In the genomic region with DNA sequence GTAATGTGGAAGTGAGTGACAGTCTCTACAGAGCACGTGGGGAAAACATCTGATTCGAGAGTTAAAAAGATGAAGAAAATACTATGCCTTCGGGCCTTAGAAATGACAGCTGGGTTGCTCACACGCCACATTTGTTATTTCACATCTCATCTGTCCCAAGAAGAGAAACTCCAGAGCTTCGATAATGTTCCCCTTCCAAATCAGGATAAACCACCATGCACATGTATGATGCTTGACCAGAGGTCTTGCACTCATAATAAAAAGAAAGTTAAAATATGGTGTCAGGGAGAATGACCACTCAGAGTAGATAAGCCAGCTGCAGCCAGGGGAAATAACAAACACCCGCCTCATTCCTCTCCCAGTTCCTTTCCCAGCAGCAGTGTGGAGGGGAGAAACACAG, we compare ENCODE assay signal across 22 cellular contexts. TPM values are rescaled to one million over a fixed set of nuclear protein-coding genes. Genes with fewer than 3 reads are reported as not detected.
DNase-seq lines count a peak whose midpoint lies in the region; TF ChIP-seq lines count a peak whose summit lies in the region.
"Had no signal": no experiment of that assay in that cellular context is flagged by ENCODE, and none has a peak within 500 bp of the region (broad histone marks: within the 10 kb centered on the region; RNA-seq: fewer than 3 reads in every experiment).

No MANE protein-coding gene starts in this region.

- intact Hi-C loops in CD4-positive, alpha-beta memory T cell (cut with micrococcal nuclease) = no loop called here

- POLR2A ChIA-PET in CD4-positive, alpha-beta memory T cell (lab: Charles Lee; ENCODE audit: partially characterized antibody) = interaction anchor here (1.1 to 1.8 kb wide), 2 partner anchors 10 to 11 kb away, joined by 4 to 9 read pairs; no protein-coding TSS in a partner anchor
- POLR2A ChIA-PET in GM10248 (lab: Yijun Ruan, JAX) = interaction anchor here (0.8 kb wide), 1 partner anchor 8 kb away, joined by 3 read pairs; no protein-coding TSS in a partner anchor

- no peak overlapping the region for H3K4me3 Mint-ChIP-seq in CD4-positive, alpha-beta memory T cell
- H3K4me3 Mint-ChIP-seq in endothelial cell (ENCODE audit: unreplicated experiment) (no peak overlapping the region), osteocyte (ENCODE audit: unreplicated experiment) (peak overlapping the region; percentile 15)
- H3K4me3 Mint-ChIP-seq: activated CD8-positive, alpha-beta memory T cell treated with anti-CD3 and anti-CD28 coated beads, Interleukin-2, amount 10 ng/mL, durations not matched to agents 7 days and 5 days had no signal

- no peaks in the 10 kb centered on the region for H3K27me3 ChIP-seq in CD4-positive, alpha-beta memory T cell (ENCODE audit: insufficient read depth, low read length)
- H3K27me3 ChIP-seq: foreskin keratinocyte, pancreas, right lobe of liver had no signal

- TF ChIP-seq CTCF in endothelial cell (IDR thresholded peaks at IDR 0.05; ENCODE audit: unreplicated experiment) (no peak), osteocyte (IDR thresholded peaks at IDR 0.05) (no peak), GM10248 (IDR thresholded peaks at IDR 0.05; ENCODE audit: control extremely low read depth, extremely low read depth, low read depth, missing control alignments) (no peak)

- H3K4me1 Mint-ChIP-seq in CD4-positive, alpha-beta memory T cell = peaks cover 42 to 56% (median 49%) of the 10 kb centered on the region in 4 donors
- peaks cover 13% of the 10 kb centered on the region for H3K4me1 Mint-ChIP-seq in endothelial cell (ENCODE audit: unreplicated experiment)
- peaks cover 45% of the 10 kb centered on the region for H3K4me1 Mint-ChIP-seq in osteocyte (ENCODE audit: unreplicated experiment)

- peak overlapping the region in 5 of 7 donors; percentile 30 to 81 (median 38) for H3K27ac Mint-ChIP-seq in CD4-positive, alpha-beta memory T cell
- H3K27ac Mint-ChIP-seq in endothelial cell (ENCODE audit: unreplicated experiment) = peak overlapping the region; percentile 58
- peak overlapping the region; percentile 88 for H3K27ac Mint-ChIP-seq in osteocyte (ENCODE audit: unreplicated experiment)
- H3K27ac Mint-ChIP-seq: activated CD8-positive, alpha-beta memory T cell treated with anti-CD3 and anti-CD28 coated beads, Interleukin-2, amount 10 ng/mL, durations not matched to agents 7 days and 5 days; activated T-helper 2 cell treated with anti-CD3 and anti-CD28 coated beads, Interferon-gamma antibody, Interleukin-2, Interleukin-4, amounts not matched to agents 10 μg/mL and 5 μg/mL and 100 μg/mL, durations not matched to agents 14 hours and 24 hours and 36 hours had no signal

- peaks cover 40% of the 10 kb centered on the region for H3K4me1 ChIP-seq in CD4-positive, alpha-beta memory T cell (ENCODE audit: insufficient read depth, low read length)
- H3K4me1 ChIP-seq: lower lobe of right lung, pancreas, right lobe of liver had no signal

- no peak for DNase-seq in CD4-positive, alpha-beta memory T cell
- DNase-seq in RPMI7951 (ENCODE audit: low read depth) = peak; percentile 30
- DNase-seq in endothelial cell (ENCODE audit: low spot score) = no peak
- DNase-seq in osteocyte (ENCODE audit: extremely low spot score, unreplicated experiment) = no peak
- DNase-seq in NCI-H2107 treated with DMSO at 0.1 percent for 48 hours (lab: John Stamatoyannopoulos, UW; ENCODE audit: unreplicated experiment) = no peak
- DNase-seq in activated CD4-positive, CD25-positive, alpha-beta regulatory T cell treated with anti-CD3 and anti-CD28 coated beads, Interleukin-2, amount 50 U/mL, for 72 hours = no peak
- DNase-seq in GM10248 (ENCODE audit: extremely low spot score) = no peak
- DNase-seq: activated CD4-positive, alpha-beta T cell treated with anti-CD3 and anti-CD28 coated beads for 48 hours; activated CD8-positive, alpha-beta memory T cell treated with anti-CD3 and anti-CD28 coated beads, Interleukin-2, amount 10 ng/mL, durations not matched to agents 7 days and 5 days; anterior cingulate cortex; caudate nucleus; DND-41; foreskin keratinocyte; H7; kidney; lower lobe of right lung; NCI-H1092 treated with DMSO at 0.1 percent for 48 hours; NCI-H510A; pancreas; right lobe of liver had no signal

- CTCF ChIA-PET in CD4-positive, alpha-beta memory T cell (lab: Charles Lee; ENCODE audit: partially characterized antibody) = interaction anchor here (1.0 to 1.2 kb wide), 3 partner anchors 22 to 63 kb away, joined by 3 to 5 read pairs (median 3); no protein-coding TSS in a partner anchor
- CTCF ChIA-PET in GM10248 (lab: Yijun Ruan, JAX) = interaction anchor here (0.8 to 14.5 kb wide), 11 partner anchors 9 to 64 kb away, joined by 3 to 207 read pairs (median 5); no protein-coding TSS in a partner anchor

- no peak overlapping the region for H3K27ac ChIP-seq in CD4-positive, alpha-beta memory T cell (ENCODE audit: low read depth, low read length)
- H3K27ac ChIP-seq: foreskin keratinocyte, lower lobe of right lung, pancreas, right lobe of liver, thoracic aorta had no signal

- no peaks in the 10 kb centered on the region for H3K27me3 Mint-ChIP-seq in CD4-positive, alpha-beta memory T cell
- peaks cover 4% of the 10 kb centered on the region for H3K27me3 Mint-ChIP-seq in endothelial cell (ENCODE audit: unreplicated experiment)
- H3K27me3 Mint-ChIP-seq in osteocyte (ENCODE audit: unreplicated experiment) = no peaks in the 10 kb centered on the region
- H3K27me3 Mint-ChIP-seq: activated CD8-positive, alpha-beta memory T cell treated with anti-CD3 and anti-CD28 coated beads, Interleukin-2, amount 10 ng/mL, durations not matched to agents 7 days and 5 days had no signal

- H3K36me3 Mint-ChIP-seq in CD4-positive, alpha-beta memory T cell = peaks cover 12 to 36% of the 10 kb centered on the region in 2 donors
- H3K36me3 Mint-ChIP-seq in endothelial cell (ENCODE audit: low read depth, unreplicated experiment) = peaks cover 21% of the 10 kb centered on the region
- peaks cover 12% of the 10 kb centered on the region for H3K36me3 Mint-ChIP-seq in osteocyte (ENCODE audit: unreplicated experiment)

- no peaks in the 10 kb centered on the region for H3K9me3 ChIP-seq in CD4-positive, alpha-beta memory T cell (ENCODE audit: control insufficient read depth in 1 of 2, low read length in 2 of 2)
- H3K9me3 ChIP-seq: lower lobe of right lung, pancreas, right lobe of liver, thoracic aorta had no signal

- no peaks in the 10 kb centered on the region for H3K9me3 Mint-ChIP-seq in CD4-positive, alpha-beta memory T cell
- no peaks in the 10 kb centered on the region for H3K9me3 Mint-ChIP-seq in endothelial cell (ENCODE audit: unreplicated experiment)
- no peaks in the 10 kb centered on the region for H3K9me3 Mint-ChIP-seq in osteocyte (ENCODE audit: unreplicated experiment)
- H3K9me3 Mint-ChIP-seq: activated T-helper 2 cell treated with anti-CD3 and anti-CD28 coated beads, Interferon-gamma antibody, Interleukin-2, Interleukin-4, amounts not matched to agents 10 μg/mL and 5 μg/mL and 100 μg/mL, durations not matched to agents 14 hours and 24 hours and 36 hours had no signal

- H3K36me3 ChIP-seq in CD4-positive, alpha-beta memory T cell (ENCODE audit: insufficient read depth, low read length) = peaks cover 7% of the 10 kb centered on the region
- H3K36me3 ChIP-seq: pancreas, right lobe of liver, thoracic aorta had no signal

- H3K4me3 ChIP-seq in CD4-positive, alpha-beta memory T cell (ENCODE audit: low read length in 2 of 2) = no peak overlapping the region
- H3K4me3 ChIP-seq: lower lobe of right lung, pancreas, right lobe of liver, thoracic aorta had no signal

RNA-seq across cellular contexts. Expression of a gene that starts 34.6 kb away (rescaled TPM):
- total RNA-seq in CD4-positive, alpha-beta memory T cell = 100 to 1,000 TPM in 1 of 2 experiments, 10 to 100 TPM in 1; 99.7 to 102 TPM
- polyA plus RNA-seq in CD4-positive, alpha-beta memory T cell = 10 to 100 TPM in 1 of 2 donors, 1 to 10 TPM in 1; 8.5 to 50.1 TPM
- total RNA-seq in RPMI7951 (2014; rRNA removed; shearing (Covaris generic)) = 18.8 and 20.7 TPM in 2 replicates
- total RNA-seq in endothelial cell (ENCODE audit: unreplicated experiment) = 50.0 TPM
- 46.3 and 50.2 TPM in 2 replicates for total RNA-seq in osteocyte

Comparison
In these comparisons a context has a peak if more than half of its experiments do, and no peak if none do; other contexts are left out.
1. H3K27ac Mint-ChIP-seq: peak in every context shown above with its lines; median percentile 88 in osteocyte; 58 in endothelial cell; 38 in CD4-positive, alpha-beta memory T cell.